ENCODE assay signal across 8 cellular contexts in genomic region chr5:88666761-88667186, GRCh38.
DNase-seq lines count a peak whose midpoint lies in the region; ATAC-seq, FAIRE-seq and TF ChIP-seq lines count a peak whose summit lies in the region.

No MANE protein-coding gene starts in this region.

- peak; percentile 44 for DNase-seq in A172 (ENCODE audit: low spot score)
- no peak for DNase-seq in activated CD4-positive, alpha-beta memory T cell treated with anti-CD3 and anti-CD28 coated beads, Interleukin-2, amount 10 ng/mL, durations not matched to agents 7 days and 5 days
- no peak for DNase-seq in keratinocyte (ENCODE audit: low read depth, low spot score)
- no peak for DNase-seq in GM13977 (ENCODE audit: low spot score)
- no peak for DNase-seq in EL

- H3K9me3 ChIP-seq in keratinocyte (ENCODE audit: control insufficient read depth, low read depth, low read length), result no peaks in the 10 kb centered on the region

- POLR2A ChIA-PET in activated CD4-positive, alpha-beta memory T cell treated with anti-CD3 and anti-CD28 coated beads, Interleukin-2, amount 10 ng/mL, durations not matched to agents 7 days and 5 days (lab: Charles Lee), result interaction anchor here (1.0 to 1.2 kb wide), 3 partner anchors 9 to 18 kb away, joined by 3 read pairs; no protein-coding TSS in a partner anchor

- H3K36me3 ChIP-seq in keratinocyte (ENCODE audit: control insufficient read depth in 2 of 2, extremely low read depth in 1 of 2, insufficient read depth in 2 of 2, low read length in 2 of 2), result no peaks in the 10 kb centered on the region
- no peaks in the 10 kb centered on the region for H3K36me3 ChIP-seq in urinary bladder (ENCODE audit: insufficient read depth)

- no peak overlapping the region for H2AFZ ChIP-seq in keratinocyte (ENCODE audit: control insufficient read depth, low read length)

- no peaks in the 10 kb centered on the region for H3K36me3 Mint-ChIP-seq in activated CD4-positive, alpha-beta memory T cell treated with anti-CD3 and anti-CD28 coated beads, Interleukin-2, amount 10 ng/mL, durations not matched to agents 7 days and 5 days (ENCODE audit: low read depth)

- no peaks in the 10 kb centered on the region for H4K20me1 ChIP-seq in keratinocyte (ENCODE audit: control insufficient read depth, extremely low read depth, insufficient read depth, low read length)

- no peaks in the 10 kb centered on the region for H3K4me1 ChIP-seq in keratinocyte (ENCODE audit: control insufficient read depth, extremely low read depth, insufficient read depth, low read length)
- no peaks in the 10 kb centered on the region for H3K4me1 ChIP-seq in urinary bladder (ENCODE audit: insufficient read depth)

- peaks cover 79% of the 10 kb centered on the region for H3K27me3 ChIP-seq in keratinocyte (ENCODE audit: control insufficient read depth, extremely low read depth, insufficient read depth, low read length)

- in situ Hi-C loops in GM13977 (cut with MboI; ENCODE audit: low pct_unique_long_range_greater_than_20kb, low sequenced_read_pairs, unreplicated experiment), result no loop called here

- peaks cover 86% of the 10 kb centered on the region for H3K27me3 Mint-ChIP-seq in activated CD4-positive, alpha-beta memory T cell treated with anti-CD3 and anti-CD28 coated beads, Interleukin-2, amount 10 ng/mL, durations not matched to agents 7 days and 5 days

- peak overlapping the region; percentile 71 for H3K4me3 Mint-ChIP-seq in activated CD4-positive, alpha-beta memory T cell treated with anti-CD3 and anti-CD28 coated beads, Interleukin-2, amount 10 ng/mL, durations not matched to agents 7 days and 5 days

- H3K9me1 ChIP-seq in keratinocyte (ENCODE audit: control insufficient read depth, extremely low read depth, insufficient read depth, low read length), result no peaks in the 10 kb centered on the region

- H3K9me3 Mint-ChIP-seq in activated CD4-positive, alpha-beta memory T cell treated with anti-CD3 and anti-CD28 coated beads, Interleukin-2, amount 10 ng/mL, durations not matched to agents 7 days and 5 days, result no peaks in the 10 kb centered on the region

- no peak overlapping the region for H3K27ac Mint-ChIP-seq in activated CD4-positive, alpha-beta memory T cell treated with anti-CD3 and anti-CD28 coated beads, Interleukin-2, amount 10 ng/mL, durations not matched to agents 7 days and 5 days

- H3K9ac ChIP-seq in keratinocyte (ENCODE audit: control insufficient read depth, extremely low read depth, insufficient read depth, low read length), result no peak overlapping the region

- peak overlapping the region in 2 of 3 experiments; percentile 57 to 65 for H3K4me3 ChIP-seq in keratinocyte (ENCODE audit: control insufficient read depth in 2 of 3, extremely low read depth in 1 of 3, insufficient read depth in 2 of 3, low read depth in 1 of 3, low read length in 3 of 3)
- H3K4me3 ChIP-seq in urinary bladder (ENCODE audit: low read depth, low read length), result peak overlapping the region; percentile 28

- TF ChIP-seq CTCF in keratinocyte (optimal IDR thresholded peaks at IDR 0.05 in 1 of 3, IDR thresholded peaks at IDR 0.05 in 1 of 3, conservative IDR thresholded peaks at IDR 0.05 in 1 of 3; ENCODE audit: extremely low read depth in 1 of 3, insufficient read depth in 2 of 3, low read length in 3 of 3) (no peak), GM13977 (IDR thresholded peaks at IDR 0.05; ENCODE audit: extremely low read depth, insufficient read depth, missing control alignments) (no peak)

- peaks cover 26% of the 10 kb centered on the region for H3K4me1 Mint-ChIP-seq in activated CD4-positive, alpha-beta memory T cell treated with anti-CD3 and anti-CD28 coated beads, Interleukin-2, amount 10 ng/mL, durations not matched to agents 7 days and 5 days

- dilution Hi-C loops in keratinocyte (cut with MboI; ENCODE audit: extremely low pct_ligation_motif_present, low sequenced_read_pairs), result no loop called here

- peak overlapping the region; percentile 69 for H3K4me2 ChIP-seq in keratinocyte (ENCODE audit: control insufficient read depth, extremely low read depth, insufficient read depth, low read depth, low read length)

- H3K79me2 ChIP-seq in keratinocyte (ENCODE audit: control insufficient read depth, insufficient read depth, low read length), result no peaks in the 10 kb centered on the region

- no peak for FAIRE-seq in keratinocyte (lab: Jason Lieb, UNC)

- H3K27ac ChIP-seq in keratinocyte (ENCODE audit: control insufficient read depth, insufficient read depth, low read length) (no peak overlapping the region), urinary bladder (ENCODE audit: low read depth) (no peak overlapping the region)

- CTCF ChIA-PET in activated CD4-positive, alpha-beta memory T cell treated with anti-CD3 and anti-CD28 coated beads, Interleukin-2, amount 10 ng/mL, durations not matched to agents 7 days and 5 days (lab: Charles Lee), result interaction anchor here (0.7 to 3.8 kb wide), 6 partner anchors 9 to 128 kb away, joined by 3 to 16 read pairs (median 6); no protein-coding TSS in a partner anchor

- 2% methylated on average over 16 of the region's 16 CpGs for WGBS in urinary bladder

- peak; percentile 48 for ATAC-seq in GM19035 (IDR thresholded peaks at IDR 0.05; ENCODE audit: unreplicated experiment)
- ATAC-seq in HG03280 (IDR thresholded peaks at IDR 0.05; ENCODE audit: unreplicated experiment), result peak; percentile 49
